Comparison of ENCODE assay signal across 1 cellular context in genomic region chr5:154753792-154754191, GRCh38.
TF ChIP-seq lines count a peak whose summit lies in the region.

No MANE protein-coding gene starts in this region.

TF ChIP-seq in K562, 482 proteins besides CTCF, POLR2A, EP300 and RAD21 (continued from another document):
- no peak for TF ChIP-seq ZNF280B (CRISPR knock-in tag; IDR thresholded peaks at IDR 0.05)
- no peak for TF ChIP-seq MITF (IDR thresholded peaks at IDR 0.05)
- TF ChIP-seq NR4A1 (CRISPR knock-in tag; IDR thresholded peaks at IDR 0.05) = 0 out of 2 replicates have a peak, but pooled peaks have one; percentile 27
- no peak for TF ChIP-seq NR4A1 (tag; IDR thresholded peaks at IDR 0.05)
- peak; percentile 8; the same call in 1 of the 2 replicates for TF ChIP-seq L3MBTL2 (IDR thresholded peaks at IDR 0.05)
- no peak for TF ChIP-seq ILK (tag; IDR thresholded peaks at IDR 0.05; ENCODE audit: borderline replicate concordance, low read depth)
- 0 out of 2 replicates have a peak, but pooled peaks have one; percentile 16 for TF ChIP-seq ZNF395 (CRISPR knock-in tag; IDR thresholded peaks at IDR 0.05)
- TF ChIP-seq POLR2AphosphoS5 (IDR thresholded peaks at IDR 0.05; ENCODE audit: control insufficient read depth, insufficient read depth, low read depth, low read length) = no peak
- TF ChIP-seq PPARD (CRISPR knock-in tag; IDR thresholded peaks at IDR 0.05) = no peak
- TF ChIP-seq BHLHE40 (IDR thresholded peaks at IDR 0.05; ENCODE audit: low read length) = no peak
- no peak for TF ChIP-seq ZNF384 (IDR thresholded peaks at IDR 0.05; ENCODE audit: low read depth, low read length)
- TF ChIP-seq EHMT2 (IDR thresholded peaks at IDR 0.05) = no peak
